8 cellular contexts compared by ENCODE assay signal in the genomic region with DNA sequence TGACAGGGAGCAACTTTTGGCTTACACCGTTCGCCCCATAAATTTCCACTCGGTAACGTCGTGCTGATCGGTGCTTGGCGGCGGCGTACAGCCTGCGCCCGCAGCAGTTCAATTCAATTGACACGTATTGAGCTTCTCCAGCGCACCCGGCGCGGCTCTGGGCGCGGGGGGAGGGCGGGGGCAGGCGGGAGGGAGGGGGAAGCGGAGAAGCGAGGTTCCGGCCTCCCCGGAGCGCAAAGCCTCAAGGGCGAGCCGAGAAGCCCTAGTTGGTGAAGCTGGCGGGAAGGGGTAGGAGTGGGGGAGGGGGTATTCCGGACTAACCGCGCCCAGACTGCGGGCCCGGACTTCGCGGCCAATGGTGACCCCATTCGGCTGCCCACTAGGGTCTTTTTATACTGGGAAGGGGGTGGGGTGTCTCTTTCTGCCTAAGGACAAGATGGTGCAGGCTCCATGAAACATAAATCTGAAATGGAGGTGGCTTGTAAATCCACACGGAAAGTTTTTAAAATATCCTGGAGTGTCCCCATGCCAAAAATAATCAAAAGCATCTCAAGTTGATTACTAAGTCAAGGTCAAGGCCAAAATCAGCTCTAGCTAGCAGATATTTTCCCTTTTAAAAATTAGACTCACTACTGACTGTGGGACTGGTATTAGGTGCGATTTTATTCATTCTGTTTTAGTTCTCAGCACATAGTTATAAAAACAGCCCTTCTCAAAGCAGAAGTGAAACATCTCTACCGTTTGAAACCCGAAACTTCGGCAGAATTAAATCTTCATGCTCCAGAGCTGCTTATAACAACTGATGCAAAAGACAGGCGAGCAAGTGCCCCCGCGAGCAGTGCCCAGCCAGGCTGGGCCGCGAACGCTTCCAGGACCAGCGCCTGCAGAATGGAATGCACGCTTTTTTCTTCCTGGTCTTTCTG. TPM values are rescaled to one million over a fixed set of nuclear protein-coding genes. Genes with fewer than 3 reads are reported as not detected.
DNase-seq lines count a peak whose midpoint lies in the region; ATAC-seq and TF ChIP-seq lines count a peak whose summit lies in the region.

No MANE protein-coding gene starts in this region.

- no peaks in the 10 kb centered on the region for H3K36me3 ChIP-seq in PC-3 (ENCODE audit: low read depth, low read length)
- H3K36me3 ChIP-seq in iPS-20b (ENCODE audit: insufficient read depth, low read depth, low read length), result no peaks in the 10 kb centered on the region

- DNase-seq in stimulated activated CD4-positive, alpha-beta T cell treated with anti-CD3 and anti-CD28 coated beads, Interleukin-15, amount 100 ng/mL, for 24 hours, result peak; percentile 60
- no peak for DNase-seq in stimulated activated CD4-positive, alpha-beta T cell treated with anti-CD3 and anti-CD28 coated beads, Interleukin-12 subunit alpha, Interleukin-12 subunit beta, amount 100 ng/mL, for 4 hours
- DNase-seq in PC-3, result no peak
- peak; percentile 38 for DNase-seq in activated naive CD4-positive, alpha-beta T cell treated with anti-CD3 and anti-CD28 coated beads, Interleukin-2, amount 50 U/mL, for 16 hours
- peak; percentile 34 to 46 for DNase-seq in stimulated activated CD4-positive, alpha-beta T cell treated with anti-CD3 and anti-CD28 coated beads, Interleukin-4, amount 100 ng/mL, for 4 hours

- no peak overlapping the region for H3K27ac ChIP-seq in PC-3 (ENCODE audit: low read length)
- no peak overlapping the region for H3K27ac ChIP-seq in iPS-20b (ENCODE audit: low read length)

- H3K4me2 ChIP-seq in PC-3 (ENCODE audit: low read length), result peak overlapping the region; percentile 98

- peaks cover 26% of the 10 kb centered on the region for H3K4me1 ChIP-seq in PC-3 (ENCODE audit: insufficient read depth, low read length)
- H3K4me1 ChIP-seq in iPS-20b (ENCODE audit: insufficient read depth, low read length), result peaks cover 27% of the 10 kb centered on the region

- peak; percentile 33 for ATAC-seq in HG03342 (IDR thresholded peaks at IDR 0.05; ENCODE audit: unreplicated experiment)
- ATAC-seq in PC-3, result no peak
- ATAC-seq in GM21367 (IDR thresholded peaks at IDR 0.05; ENCODE audit: unreplicated experiment), result no peak

- H3K4me3 ChIP-seq in PC-3 (ENCODE audit: low read length) (peak overlapping the region; percentile 76), iPS-20b (ENCODE audit: low read length) (peak overlapping the region; percentile 68)

- peaks cover 30% of the 10 kb centered on the region for H3K79me2 ChIP-seq in PC-3 (ENCODE audit: low read length)

- CTCF ChIA-PET in PC-3 (lab: Charles Lee), result no interaction called here

- intact Hi-C loops in PC-3 (cut with micrococcal nuclease), result loop anchor here (5.0 kb wide), 3 partner anchors 87 to 367 kb away; no protein-coding TSS in a partner anchor

- no peaks in the 10 kb centered on the region for H3K9me3 ChIP-seq in PC-3 (ENCODE audit: low read length)
- no peaks in the 10 kb centered on the region for H3K9me3 ChIP-seq in iPS-20b (ENCODE audit: insufficient read depth, low read depth, low read length)

- TF ChIP-seq CTCF in PC-3 (conservative IDR thresholded peaks at IDR 0.05; ENCODE audit: low read depth, low read length), result no peak

- H3K9ac ChIP-seq in PC-3 (ENCODE audit: low read length) (peak overlapping the region; percentile 27; the same call in 1 of the 2 replicates), iPS-20b (ENCODE audit: low read depth, low read length) (peak overlapping the region; percentile 61; the same call in 1 of the 2 replicates)

- peak overlapping the region; percentile 48; the same call in 1 of the 2 replicates for H2AFZ ChIP-seq in PC-3 (ENCODE audit: low read length)

- H3K9me2 ChIP-seq in PC-3 (replicated peaks; ENCODE audit: low read length), result no peaks in the 10 kb centered on the region

- H3K27me3 ChIP-seq in PC-3 (ENCODE audit: low read length) (no peaks in the 10 kb centered on the region), iPS-20b (ENCODE audit: insufficient read depth, low read length) (peaks cover 57% of the 10 kb centered on the region)

- BruUV-seq in PC-3 (replicated peaks; lab: Mats Ljungman, UMichigan), result no TSS peak

- POLR2A ChIA-PET in PC-3 (lab: Charles Lee; ENCODE audit: unreplicated experiment), result no interaction called here

- 0 out of 2 replicates have a peak, but pooled peaks cover 3% of the 10 kb centered on the region for H4K20me1 ChIP-seq in PC-3 (ENCODE audit: low read length)

- peaks cover 4% of the 10 kb centered on the region for H3F3A ChIP-seq in PC-3 (ENCODE audit: low read length, unreplicated experiment)

RNA-seq across cellular contexts. Expression of a gene that starts 1.5 kb away (rescaled TPM):
- total RNA-seq in PC-3 (2014; rRNA removed), result 21.8 and 41.9 TPM in 2 replicates

Comparison
In these comparisons a context has a peak if more than half of its experiments do, and no peak if none do; other contexts are left out.
1. DNase-seq: peak in stimulated activated CD4-positive, alpha-beta T cell treated with anti-CD3 and anti-CD28 coated beads, Interleukin-15, amount 100 ng/mL, for 24 hours (single experiment), activated naive CD4-positive, alpha-beta T cell treated with anti-CD3 and anti-CD28 coated beads, Interleukin-2, amount 50 U/mL, for 16 hours (single experiment) and stimulated activated CD4-positive, alpha-beta T cell treated with anti-CD3 and anti-CD28 coated beads, Interleukin-4, amount 100 ng/mL, for 4 hours (2 of 2); none in stimulated activated CD4-positive, alpha-beta T cell treated with anti-CD3 and anti-CD28 coated beads, Interleukin-12 subunit alpha, Interleukin-12 subunit beta, amount 100 ng/mL, for 4 hours (single experiment) and PC-3 (single experiment).